In the genomic region with DNA sequence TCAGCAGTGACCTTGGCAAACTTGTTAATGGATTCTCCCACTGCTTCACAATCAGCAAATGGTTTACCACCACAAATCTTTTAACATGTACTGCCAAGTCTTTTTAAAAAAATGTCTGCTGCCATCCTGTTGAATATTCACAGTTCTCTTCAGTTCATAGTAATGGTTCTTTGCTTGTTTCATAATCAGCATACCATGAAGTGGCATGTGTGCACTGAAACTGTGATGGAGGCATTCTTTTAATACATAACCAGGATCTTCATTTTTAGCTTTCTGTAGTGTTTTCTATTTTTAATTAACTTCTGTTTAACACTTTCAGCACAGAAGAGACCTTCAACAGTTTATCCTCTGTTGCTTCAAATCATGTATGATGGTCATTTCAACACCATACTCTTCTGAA, we compare ENCODE assay signal across 21 cellular contexts.
A peak's percentile ranks its signal among the peaks of the same experiment; 100 is the strongest.
DNase-seq lines count a peak whose midpoint lies in the region; ATAC-seq and TF ChIP-seq lines count a peak whose summit lies in the region.
"Had no signal": no experiment of that assay in that cellular context is flagged by ENCODE, and none has a peak within 500 bp of the region (broad histone marks: within the 10 kb centered on the region; RNA-seq: fewer than 3 reads in every experiment).

No MANE protein-coding gene starts in this region.

- no peak overlapping the region for H3K27ac ChIP-seq in brain microvascular endothelial cell
- H3K27ac ChIP-seq: 22Rv1, neural progenitor cell, sigmoid colon had no signal

- ATAC-seq in GM19463 (IDR thresholded peaks at IDR 0.05; ENCODE audit: unreplicated experiment), result peak; percentile 85
- ATAC-seq in HG02798 (IDR thresholded peaks at IDR 0.05; ENCODE audit: poor library complexity, unreplicated experiment), result peak; percentile 64
- ATAC-seq in HG03469 (IDR thresholded peaks at IDR 0.05; ENCODE audit: unreplicated experiment), result peak; percentile 68
- ATAC-seq: stimulated activated effector memory CD8-positive, alpha-beta T cell treated with anti-CD3 and anti-CD28 coated beads, Interleukin-12 subunit alpha, Interleukin-12 subunit beta, amount 100 ng/mL, for 72 hours had no signal

- DNase-seq in AG10803 (ENCODE audit: low read depth) (peak; percentile 8), NCI-H524 (lab: John Stamatoyannopoulos, UW) (no peak), brain microvascular endothelial cell (no peak), GM10266 (ENCODE audit: extremely low spot score) (no peak), hypothalamus (lab: John Stamatoyannopoulos, UW) (no peak)
- DNase-seq: activated CD4-positive, alpha-beta T cell treated with anti-CD3 and anti-CD28 coated beads, Interleukin-2, amount 10 ng/mL, durations not matched to agents 24 days and 14 days; activated T-cell treated with anti-CD3 and anti-CD28 coated beads, Interleukin-2, amount 50 U/mL, for 48 hours; CD4-positive, CD25-positive, alpha-beta regulatory T cell; DND-41; GOT3; NCI-H1105; NCI-H226; sigmoid colon; T-helper 9 cell; trophoblast cell had no signal

- H3K4me3 ChIP-seq in AG10803 (ENCODE audit: low read length) (no peak overlapping the region), brain microvascular endothelial cell (ENCODE audit: low read depth, low read length) (no peak overlapping the region)
- H3K4me3 ChIP-seq: neural progenitor cell, sigmoid colon had no signal

- TF ChIP-seq CTCF in AG10803 (conservative IDR thresholded peaks at IDR 0.05; ENCODE audit: low read length), result no peak
- TF ChIP-seq CTCF in brain microvascular endothelial cell (IDR thresholded peaks at IDR 0.05; ENCODE audit: low read depth, low read length, missing control alignments), result no peak
- no peak for TF ChIP-seq CTCF in GM10266 (IDR thresholded peaks at IDR 0.05; ENCODE audit: control insufficient read depth, insufficient read depth, low read depth, missing control alignments)

- H3K36me3 ChIP-seq in brain microvascular endothelial cell (replicated peaks), result no peaks in the 10 kb centered on the region
- H3K36me3 ChIP-seq: neural progenitor cell, sigmoid colon had no signal

- in situ Hi-C loops in brain microvascular endothelial cell (cut with HindIII; ENCODE audit: low pct_ligation_motif_present, low sequenced_read_pairs), result no loop called here

- H3K27me3 ChIP-seq in brain microvascular endothelial cell (replicated peaks), result no peaks in the 10 kb centered on the region
- H3K27me3 ChIP-seq: neural progenitor cell, sigmoid colon had no signal
